Comparison of ENCODE assay signal across 26 cellular contexts in genomic region chr10:61337741-61338140, GRCh38.
"Had no signal": no experiment of that assay in that cellular context is flagged by ENCODE, and none has a peak within 500 bp of the region (broad histone marks: within the 10 kb centered on the region; RNA-seq: fewer than 3 reads in every experiment).

No MANE protein-coding gene starts in this region.

- DNase-seq: colonic mucosa; dermis blood vessel endothelial cell; effector memory CD4-positive, alpha-beta T cell; erythroblast; esophagus squamous epithelium; glutamatergic neuron; heart right ventricle; hippocampal formation; left cardiac atrium; mesenchymal stem cell; mucosa of descending colon; naive B cell; right lobe of liver; stimulated activated CD4-positive, alpha-beta T cell treated with anti-CD3 and anti-CD28 coated beads, Interleukin-12 subunit alpha, Interleukin-12 subunit beta, amount 100 ng/mL, for 4 hours; stimulated activated CD4-positive, alpha-beta T cell treated with anti-CD3 and anti-CD28 coated beads, Interleukin-1b, Interleukin-23, amount 100 ng/mL, for 48 hours; stimulated activated CD4-positive, alpha-beta T cell treated with anti-CD3 and anti-CD28 coated beads, Interleukin-4, amount 100 ng/mL, for 1 hour; stimulated activated CD8-positive, alpha-beta memory T cell treated with anti-CD3 and anti-CD28 coated beads, Interleukin-4, amount 100 ng/mL, for 48 hours; stimulated activated naive CD4-positive, alpha-beta T cell; stimulated activated naive CD8-positive, alpha-beta T cell treated with anti-CD3 and anti-CD28 coated beads, Interleukin-15, amount 100 ng/mL, for 72 hours; transverse colon; upper lobe of right lung; uterus had no signal

- FAIRE-seq: islet of Langerhans had no signal

- ATAC-seq: gastroesophageal sphincter; heart right ventricle; left cardiac atrium; left lung; mucosa of descending colon; natural killer cell treated with Interleukin-12 subunit alpha and Interleukin-12 subunit beta and Interleukin-15 and Interleukin-18, amount 100 ng/mL, for 72 hours; right lobe of liver; stimulated activated naive CD8-positive, alpha-beta T cell treated with anti-CD3 and anti-CD28 coated beads, Interleukin-15, amount 100 ng/mL, for 72 hours; upper lobe of right lung had no signal
